ENCODE assay signal across 19 cellular contexts in the genomic region with DNA sequence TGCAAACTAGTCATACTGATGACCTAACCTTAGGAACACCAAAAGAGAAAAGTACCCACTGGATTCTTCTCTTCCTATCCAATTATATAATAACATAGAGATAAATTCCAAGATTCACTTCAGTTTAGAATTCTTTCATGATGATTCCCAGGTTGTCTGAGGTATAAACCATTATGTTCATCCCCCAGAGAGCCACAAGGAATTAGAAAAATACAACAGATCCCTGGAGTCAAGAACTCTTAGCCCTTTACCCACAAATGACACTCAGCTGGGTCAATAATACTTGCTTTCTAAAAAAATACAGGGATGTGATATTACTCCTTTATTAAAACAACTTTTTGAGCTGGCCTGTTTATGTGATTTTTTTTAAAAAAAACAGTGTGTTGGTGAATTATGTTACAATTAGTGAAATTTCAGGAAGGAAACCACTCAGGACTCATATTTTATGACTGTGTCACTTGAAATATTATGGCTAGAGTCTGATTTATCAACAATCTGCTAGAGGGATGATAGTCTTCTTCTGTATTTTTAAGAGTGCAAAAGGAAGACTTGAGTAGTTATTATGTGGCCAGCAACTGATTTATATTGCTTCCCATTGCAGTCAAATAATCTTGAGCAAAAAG.
DNase-seq lines count a peak whose midpoint lies in the region; ATAC-seq and TF ChIP-seq lines count a peak whose summit lies in the region.
"Had no signal": no experiment of that assay in that cellular context is flagged by ENCODE, and none has a peak within 500 bp of the region (broad histone marks: within the 10 kb centered on the region; RNA-seq: fewer than 3 reads in every experiment).

No MANE protein-coding gene starts in this region.

- H3K9me3 Mint-ChIP-seq in chondrocyte (ENCODE audit: low read depth) = no peaks in the 10 kb centered on the region
- H3K9me3 Mint-ChIP-seq in mesothelial cell of epicardium = no peaks in the 10 kb centered on the region
- H3K9me3 Mint-ChIP-seq: CD8-positive, alpha-beta T cell had no signal

- H3K27ac ChIP-seq in BLaER1 (no peak overlapping the region), GM23248 (no peak overlapping the region)
- H3K27ac ChIP-seq: HL-60, KMS-11 had no signal

- TF ChIP-seq CTCF in chondrocyte (IDR thresholded peaks at IDR 0.05) (no peak), mesothelial cell of epicardium (IDR thresholded peaks at IDR 0.05; ENCODE audit: unreplicated experiment) (no peak)

- peaks cover 61% of the 10 kb centered on the region for H3K4me1 ChIP-seq in BLaER1
- peaks cover 10% of the 10 kb centered on the region for H3K4me1 ChIP-seq in GM23248 (ENCODE audit: insufficient read depth)
- H3K4me1 ChIP-seq: HAP-1 had no signal

- H2AFZ ChIP-seq in GM23248 = no peak overlapping the region

- H3K9ac ChIP-seq in BLaER1 (no peak overlapping the region), GM23248 (no peak overlapping the region)
- H3K9ac ChIP-seq: KMS-11 had no signal

- H3K36me3 Mint-ChIP-seq in chondrocyte (ENCODE audit: low read depth) = no peaks in the 10 kb centered on the region
- no peaks in the 10 kb centered on the region for H3K36me3 Mint-ChIP-seq in mesothelial cell of epicardium
- H3K36me3 Mint-ChIP-seq: CD8-positive, alpha-beta T cell had no signal

- peaks cover 41% of the 10 kb centered on the region for H3K4me1 Mint-ChIP-seq in chondrocyte (ENCODE audit: low read depth)
- H3K4me1 Mint-ChIP-seq in mesothelial cell of epicardium = peaks cover 71% of the 10 kb centered on the region
- H3K4me1 Mint-ChIP-seq: B cell had no signal

- H3K4me3 Mint-ChIP-seq in chondrocyte (ENCODE audit: unreplicated experiment) (no peak overlapping the region), mesothelial cell of epicardium (no peak overlapping the region)
- H3K4me3 Mint-ChIP-seq: B cell; CD8-positive, alpha-beta T cell had no signal

- H3K27me3 ChIP-seq in BLaER1 (no peaks in the 10 kb centered on the region), GM23248 (replicated peaks; ENCODE audit: insufficient read depth) (no peaks in the 10 kb centered on the region)

- in situ Hi-C loops in GM23248 (cut with MboI) = no loop called here

- no peaks in the 10 kb centered on the region for H3K9me2 ChIP-seq in GM23248 (ENCODE audit: insufficient read depth)

- H3K36me3 ChIP-seq in BLaER1 (no peaks in the 10 kb centered on the region), GM23248 (ENCODE audit: low read depth) (no peaks in the 10 kb centered on the region)
- H3K36me3 ChIP-seq: HAP-1 had no signal

- H3K4me2 ChIP-seq in BLaER1 (peak overlapping the region; percentile 55), GM23248 (ENCODE audit: unreplicated experiment) (no peak overlapping the region)
- H3K4me2 ChIP-seq: KMS-11 had no signal

- H3K9me3 ChIP-seq in BLaER1 (no peaks in the 10 kb centered on the region), GM23248 (ENCODE audit: low read depth) (no peaks in the 10 kb centered on the region)
- H3K9me3 ChIP-seq: HAP-1 had no signal

- peak overlapping the region; percentile 28 for H3K27ac Mint-ChIP-seq in chondrocyte (ENCODE audit: unreplicated experiment)
- H3K27ac Mint-ChIP-seq in mesothelial cell of epicardium = peak overlapping the region; percentile 52
- H3K27ac Mint-ChIP-seq: B cell; CD8-positive, alpha-beta T cell had no signal

- H3K27me3 Mint-ChIP-seq in chondrocyte (ENCODE audit: low read depth) (no peaks in the 10 kb centered on the region), mesothelial cell of epicardium (ENCODE audit: low read depth) (no peaks in the 10 kb centered on the region)
- H3K27me3 Mint-ChIP-seq: B cell had no signal

- no peak for ATAC-seq in GM19452 (IDR thresholded peaks at IDR 0.05; ENCODE audit: unreplicated experiment)
- ATAC-seq: CD8-positive, alpha-beta T cell; Panc1 had no signal

- peaks cover 9% of the 10 kb centered on the region; the same call in 1 of the 2 replicates for H3F3A ChIP-seq in GM23248 (ENCODE audit: insufficient read depth)

- DNase-seq in GM23248 (peak; percentile 4), chondrocyte (ENCODE audit: low spot score) (no peak), mesothelial cell of epicardium (ENCODE audit: low spot score in 2 of 2, unreplicated experiment in 2 of 2) (no peak), NCI-H2081 treated with DMSO at 0.1 percent for 48 hours (lab: John Stamatoyannopoulos, UW) (no peak), T1000 (lab: John Stamatoyannopoulos, UW) (no peak), iPS-NIHi11 (ENCODE audit: low spot score) (no peak)
- DNase-seq: Calu3; CD8-positive, alpha-beta T cell; NCI-H1417; NCI-H187; NCI-H446; NCI-H526 treated with DMSO at 0.1 percent for 48 hours had no signal

- no peaks in the 10 kb centered on the region for H3K79me2 ChIP-seq in GM23248 (ENCODE audit: insufficient read depth)

- H3K4me3 ChIP-seq in BLaER1 = no peak overlapping the region
- H3K4me3 ChIP-seq in GM23248 = no peak overlapping the region
- H3K4me3 ChIP-seq: HAP-1 had no signal

- H4K20me1 ChIP-seq in BLaER1 = no peaks in the 10 kb centered on the region
- no peaks in the 10 kb centered on the region for H4K20me1 ChIP-seq in GM23248 (ENCODE audit: insufficient read depth)
